ENCODE assay signal across 8 cellular contexts in genomic region chr3:196638922-196639516, GRCh38. TPM values are rescaled to one million over a fixed set of nuclear protein-coding genes. Genes with fewer than 3 reads are reported as not detected.
DNase-seq lines count a peak whose midpoint lies in the region; ATAC-seq and TF ChIP-seq lines count a peak whose summit lies in the region.

No MANE protein-coding gene starts in this region.

- POLR2A ChIA-PET in T-cell (lab: Charles Lee) = interaction anchor here in 1 of 2 donors (0.7 kb wide), 1 partner anchor 10 kb away, joined by 3 read pairs; no protein-coding TSS in a partner anchor

- intact Hi-C loops in Right ventricle myocardium superior (cut with DNase I) = no loop called here

- H3K27ac Mint-ChIP-seq in T-cell = peak overlapping the region; percentile 93 to 96

- peak overlapping the region in 2 of 3 donors; percentile 56 to 72 for H3K9ac ChIP-seq in skeletal muscle tissue (ENCODE audit: low read depth in 1 of 3, low read length in 3 of 3)

- TF ChIP-seq CTCF in BE2C (IDR thresholded peaks at IDR 0.05; ENCODE audit: low read depth, low read length) = no peak

- H3K4me1 ChIP-seq in BE2C (no peaks in the 10 kb centered on the region), skeletal muscle tissue (ENCODE audit: control insufficient read depth in 3 of 3, insufficient read depth in 3 of 3, low read length in 3 of 3) (peaks cover 0 to 17% (median 3%) of the 10 kb centered on the region in 3 donors)

- no peak for DNase-seq in BE2C
- DNase-seq in T-cell = peak in 1 of 34 experiments; percentile 26
- no peak for DNase-seq in Right ventricle myocardium superior
- no peak for DNase-seq in 8988T
- DNase-seq in stimulated activated CD8-positive, alpha-beta memory T cell treated with anti-CD3 and anti-CD28 coated beads, Interleukin-4, amount 100 ng/mL, for 48 hours = no peak

- no peaks in the 10 kb centered on the region for H3K27me3 Mint-ChIP-seq in T-cell

- H3K36me3 ChIP-seq in BE2C (no peaks in the 10 kb centered on the region), skeletal muscle tissue (ENCODE audit: control insufficient read depth in 3 of 3, insufficient read depth in 3 of 3, low read length in 3 of 3) (no peaks in the 10 kb centered on the region)

- peaks cover 6% of the 10 kb centered on the region for H3K36me3 Mint-ChIP-seq in T-cell

- H3K4me1 Mint-ChIP-seq in T-cell = peaks cover 73 to 82% (median 77%) of the 10 kb centered on the region in 3 donors

- H3K9me3 ChIP-seq in BE2C (no peaks in the 10 kb centered on the region), skeletal muscle tissue (ENCODE audit: control insufficient read depth in 3 of 3, low read length in 3 of 3) (no peaks in the 10 kb centered on the region)

- peak overlapping the region; percentile 52 for H3K27ac ChIP-seq in skeletal muscle tissue (ENCODE audit: low read depth, low read length)

- H3K9me3 Mint-ChIP-seq in T-cell = no peaks in the 10 kb centered on the region

- H3K27me3 ChIP-seq in BE2C = no peaks in the 10 kb centered on the region
- H3K27me3 ChIP-seq in skeletal muscle tissue (ENCODE audit: control insufficient read depth in 3 of 3, insufficient read depth in 3 of 3, low read length in 3 of 3) = peaks cover 20 to 31% (median 27%) of the 10 kb centered on the region in 3 donors

- H3K4me3 ChIP-seq in BE2C (ENCODE audit: low read depth, low read length) (peak overlapping the region; percentile 70), skeletal muscle tissue (ENCODE audit: low read length in 3 of 3) (peak overlapping the region; percentile 45 to 78 (median 70))

- peak; percentile 1 for ATAC-seq in GM21786 (IDR thresholded peaks at IDR 0.05; ENCODE audit: unreplicated experiment)
- ATAC-seq in T-cell (replicated peaks in 1 of 4) = peak; percentile 5 to 18 (median 10)
- peak; percentile 18 for ATAC-seq in Right ventricle myocardium superior (ENCODE audit: poor library complexity)
- ATAC-seq in GM19023 (IDR thresholded peaks at IDR 0.05; ENCODE audit: unreplicated experiment) = no peak

- peak overlapping the region; percentile 84 to 86 (median 85) for H3K4me3 Mint-ChIP-seq in T-cell

- CTCF ChIA-PET in T-cell (lab: Charles Lee) = interaction anchor here (0.6 to 1.5 kb wide), 5 partner anchors 9 to 125 kb away, joined by 3 to 5 read pairs (median 3); no protein-coding TSS in a partner anchor

RNA-seq across cellular contexts. Expression of gene NRROS, which starts 0.5 kb away (rescaled TPM):
- 17.0 TPM for polyA plus RNA-seq in BE2C (2012; ENCODE audit: insufficient read depth, insufficient read length, low read depth)
- total RNA-seq in T-cell (10 to 100 TPM in 4 of 5 donors, 1 to 10 TPM in 1; 7.6 to 16.8 (median 15.6) TPM), Right ventricle myocardium superior (2.4 TPM), skeletal muscle tissue (1.6 TPM)
